In genomic region chr11:122197055-122197987, GRCh38 we compare ENCODE assay signal across 8 cellular contexts.
DNase-seq lines count a peak whose midpoint lies in the region; ATAC-seq and TF ChIP-seq lines count a peak whose summit lies in the region.

No MANE protein-coding gene starts in this region.

- no peak overlapping the region for H3K4me3 ChIP-seq in HFF-Myc (replicated peaks; ENCODE audit: low read depth, low read length)
- no peak overlapping the region for H3K4me3 ChIP-seq in thoracic aorta

- H3K36me3 Mint-ChIP-seq in activated CD4-positive, alpha-beta T cell treated with anti-CD3 and anti-CD28 coated beads for 36 hours (ENCODE audit: low read depth), result no peaks in the 10 kb centered on the region

- H3K4me1 ChIP-seq in thoracic aorta (ENCODE audit: control insufficient read depth in 1 of 2, low read depth in 2 of 2), result peaks cover 34 to 82% of the 10 kb centered on the region in 2 donors

- peak overlapping the region; percentile 87 to 95 for H3K27ac ChIP-seq in thoracic aorta

- H3K27me3 Mint-ChIP-seq in activated CD4-positive, alpha-beta T cell treated with anti-CD3 and anti-CD28 coated beads for 36 hours, result peaks cover 16% of the 10 kb centered on the region

- H3K4me1 Mint-ChIP-seq in activated CD4-positive, alpha-beta T cell treated with anti-CD3 and anti-CD28 coated beads for 36 hours, result peaks cover 3% of the 10 kb centered on the region

- H3K9me3 ChIP-seq in thoracic aorta, result no peaks in the 10 kb centered on the region

- no peak overlapping the region for H3K27ac Mint-ChIP-seq in activated CD4-positive, alpha-beta T cell treated with anti-CD3 and anti-CD28 coated beads for 36 hours

- no peaks in the 10 kb centered on the region for H3K9me3 Mint-ChIP-seq in activated CD4-positive, alpha-beta T cell treated with anti-CD3 and anti-CD28 coated beads for 36 hours (ENCODE audit: low read depth)

- H3K4me3 Mint-ChIP-seq in activated CD4-positive, alpha-beta T cell treated with anti-CD3 and anti-CD28 coated beads for 36 hours, result no peak overlapping the region

- H3K27me3 ChIP-seq in thoracic aorta (replicated peaks; ENCODE audit: insufficient read depth), result no peaks in the 10 kb centered on the region

- intact Hi-C loops in activated CD4-positive, alpha-beta T cell treated with anti-CD3 and anti-CD28 coated beads for 36 hours (cut with DNase I, micrococcal nuclease), result no loop called here

- ATAC-seq in thoracic aorta (ENCODE audit: insufficient number of reproducible peaks, low FRiP score, low read depth) (peak; percentile 97), GM18873 (IDR thresholded peaks at IDR 0.05; ENCODE audit: low FRiP score, unreplicated experiment) (no peak)
- ATAC-seq in activated CD4-positive, alpha-beta T cell treated with anti-CD3 and anti-CD28 coated beads for 36 hours, result no peak

- DNase-seq in HFF-Myc (ENCODE audit: extremely low read depth, low read depth), result peak; percentile 98
- DNase-seq in T1000 (lab: John Stamatoyannopoulos, UW), result peak; percentile 70
- peak; percentile 74 for DNase-seq in foreskin melanocyte
- peak; percentile 86 for DNase-seq in thoracic aorta (ENCODE audit: low spot score)
- no peak for DNase-seq in activated CD4-positive, alpha-beta T cell treated with anti-CD3 and anti-CD28 coated beads for 36 hours
- no peak for DNase-seq in DMS153 (lab: John Stamatoyannopoulos, UW)
- no peak for DNase-seq in OCI-M2 (lab: John Stamatoyannopoulos, UW; ENCODE audit: unreplicated experiment)

- POLR2A ChIA-PET in activated CD4-positive, alpha-beta T cell treated with anti-CD3 and anti-CD28 coated beads for 36 hours (lab: Charles Lee), result no interaction called here

- TF ChIP-seq CTCF in HFF-Myc (IDR thresholded peaks at IDR 0.05; ENCODE audit: low read depth, low read length, missing control alignments) (no peak), thoracic aorta (IDR thresholded peaks at IDR 0.05) (no peak)

- no peaks in the 10 kb centered on the region for H3K36me3 ChIP-seq in thoracic aorta

- CTCF ChIA-PET in activated CD4-positive, alpha-beta T cell treated with anti-CD3 and anti-CD28 coated beads for 36 hours (lab: Charles Lee), result interaction anchor here (0.6 kb wide), 1 partner anchor 1857 kb away, joined by 3 read pairs; no protein-coding TSS in a partner anchor

Comparison
In these comparisons a context has a peak if more than half of its experiments do, and no peak if none do; other contexts are left out.
1. DNase-seq: peak in HFF-Myc (single experiment), T1000 (single experiment), foreskin melanocyte (single experiment) and thoracic aorta (single experiment); none in activated CD4-positive, alpha-beta T cell treated with anti-CD3 and anti-CD28 coated beads for 36 hours (single experiment), DMS153 (single experiment) and OCI-M2 (single experiment).